Comparison of ENCODE assay signal across 7 cellular contexts in the genomic region with DNA sequence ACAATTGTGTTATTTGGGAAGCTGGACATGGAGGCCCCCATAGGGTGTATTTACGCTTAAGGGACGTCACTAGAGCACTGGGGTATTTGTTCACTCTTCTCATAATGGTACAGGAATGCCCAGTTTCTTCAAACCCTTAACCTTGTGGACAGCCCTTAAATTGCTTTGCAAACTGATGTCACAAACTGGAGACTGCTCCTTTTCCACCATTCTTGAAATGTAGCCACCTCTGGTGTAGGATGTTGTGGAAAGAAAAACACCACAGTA. TPM values are rescaled to one million over a fixed set of nuclear protein-coding genes. Genes with fewer than 3 reads are reported as not detected.
DNase-seq lines count a peak whose midpoint lies in the region; TF ChIP-seq lines count a peak whose summit lies in the region.

No MANE protein-coding gene starts in this region.

- H3K4me1 ChIP-seq in endocrine pancreas (ENCODE audit: control insufficient read depth, insufficient read depth, low read length): peaks cover 44% of the 10 kb centered on the region

- H3K27me3 ChIP-seq in endocrine pancreas (ENCODE audit: control insufficient read depth, insufficient read depth, low read length): no peaks in the 10 kb centered on the region

- H3K9me3 ChIP-seq in endocrine pancreas (ENCODE audit: control insufficient read depth, low read length): no peaks in the 10 kb centered on the region

- no peaks in the 10 kb centered on the region for H3K9me3 Mint-ChIP-seq in neural crest cell

- no peaks in the 10 kb centered on the region for H3K27me3 Mint-ChIP-seq in neural crest cell (ENCODE audit: low read depth)

- peaks cover 67% of the 10 kb centered on the region for H3K4me1 Mint-ChIP-seq in neural crest cell

- TF ChIP-seq CTCF in GM20000 (IDR thresholded peaks at IDR 0.05; ENCODE audit: extremely low read depth, missing control alignments) (no peak), neural crest cell (conservative IDR thresholded peaks at IDR 0.05) (no peak)

- peak overlapping the region; percentile 96 for H3K4me3 Mint-ChIP-seq in neural crest cell

- H3K36me3 Mint-ChIP-seq in neural crest cell (ENCODE audit: low read depth): peaks cover 24% of the 10 kb centered on the region

- peak overlapping the region; percentile 85 for H3K4me3 ChIP-seq in endocrine pancreas (ENCODE audit: control insufficient read depth, insufficient read depth, low read length)

- peak overlapping the region; percentile 95 for H3K9ac ChIP-seq in endocrine pancreas (ENCODE audit: control insufficient read depth, insufficient read depth, low read length)

- H3K36me3 ChIP-seq in endocrine pancreas (ENCODE audit: control insufficient read depth, insufficient read depth, low read length): peaks cover 2% of the 10 kb centered on the region

- peak overlapping the region; percentile 98 for H3K27ac Mint-ChIP-seq in neural crest cell (ENCODE audit: unreplicated experiment)

- DNase-seq in GM20000 (ENCODE audit: low spot score): peak; percentile 16
- DNase-seq in RKO (ENCODE audit: low spot score): peak; percentile 69
- DNase-seq in neural crest cell (ENCODE audit: low read depth, low spot score): no peak
- DNase-seq in kidney tubule cell (ENCODE audit: low spot score): no peak
- no peak for DNase-seq in OCI-M1 (lab: John Stamatoyannopoulos, UW)
- no peak for DNase-seq in middle frontal gyrus (ENCODE audit: extremely low spot score, low spot score)

RNA-seq across cellular contexts. Expression of a gene that starts 1.0 kb away (rescaled TPM):
- 256 and 258 TPM in 2 replicates for total RNA-seq in neural crest cell

RNA-seq across cellular contexts. Expression of a gene that starts 15.6 kb away (rescaled TPM):
- total RNA-seq in neural crest cell: not detected in 2 replicates

RNA-seq across cellular contexts. Expression of a gene that starts 29.8 kb away (rescaled TPM):
- total RNA-seq in neural crest cell: 364 and 373 TPM in 2 replicates

RNA-seq across cellular contexts. Expression of a gene that starts 50.7 kb away (rescaled TPM):
- total RNA-seq in neural crest cell: 63.4 and 63.7 TPM in 2 replicates

Comparison
In these comparisons a context has a peak if more than half of its experiments do, and no peak if none do; other contexts are left out.
1. DNase-seq: peak in GM20000 (single experiment) and RKO (single experiment); none in neural crest cell (single experiment), kidney tubule cell (single experiment), OCI-M1 (single experiment) and middle frontal gyrus (single experiment).